38 cellular contexts compared by ENCODE assay signal in genomic region chr5:79136618-79137017, GRCh38. TPM values are rescaled to one million over a fixed set of nuclear protein-coding genes. Genes with fewer than 3 reads are reported as not detected.
"Had no signal": no experiment of that assay in that cellular context is flagged by ENCODE, and none has a peak within 500 bp of the region (broad histone marks: within the 10 kb centered on the region; RNA-seq: fewer than 3 reads in every experiment).

No MANE protein-coding gene starts in this region.

- H3K36me3 ChIP-seq: brain microvascular endothelial cell, WERI-Rb-1 had no signal

- H3K36me3 Mint-ChIP-seq: activated CD8-positive, alpha-beta memory T cell treated with anti-CD3 and anti-CD28 coated beads, Interleukin-2, amount 10 ng/mL, durations not matched to agents 7 days and 5 days; activated naive CD8-positive, alpha-beta T cell treated with anti-CD3 and anti-CD28 coated beads for 36 hours had no signal

- H2AFZ ChIP-seq: PC-9 had no signal

- H3K9me3 Mint-ChIP-seq: activated CD4-positive, alpha-beta memory T cell treated with anti-CD3 and anti-CD28 coated beads, Interleukin-2, amount 10 ng/mL, durations not matched to agents 7 days and 5 days; activated naive CD8-positive, alpha-beta T cell treated with anti-CD3 and anti-CD28 coated beads for 36 hours; activated T-helper 17 cell treated with anti-CD3 and anti-CD28 coated beads, Interleukin-2, amount 50 U/mL, for 72 hours had no signal

- H3K4me2 ChIP-seq: PC-9 had no signal

- H3K27me3 Mint-ChIP-seq: activated CD4-positive, alpha-beta memory T cell treated with anti-CD3 and anti-CD28 coated beads, Interleukin-2, amount 10 ng/mL, durations not matched to agents 7 days and 5 days had no signal

- H3K27ac Mint-ChIP-seq: activated CD4-positive, alpha-beta memory T cell treated with anti-CD3 and anti-CD28 coated beads, Interleukin-2, amount 10 ng/mL, durations not matched to agents 7 days and 5 days; activated CD8-positive, alpha-beta memory T cell treated with anti-CD3 and anti-CD28 coated beads, Interleukin-2, amount 10 ng/mL, durations not matched to agents 7 days and 5 days; activated naive CD8-positive, alpha-beta T cell treated with anti-CD3 and anti-CD28 coated beads for 36 hours; activated T-cell treated with anti-CD3 and anti-CD28 coated beads, Interleukin-2, amount 50 U/mL, for 72 hours; activated T-helper 17 cell treated with anti-CD3 and anti-CD28 coated beads, Interleukin-2, amount 50 U/mL, for 72 hours had no signal

- H3K4me3 Mint-ChIP-seq: activated CD4-positive, alpha-beta memory T cell treated with anti-CD3 and anti-CD28 coated beads, Interleukin-2, amount 10 ng/mL, durations not matched to agents 7 days and 5 days; activated CD8-positive, alpha-beta memory T cell treated with anti-CD3 and anti-CD28 coated beads, Interleukin-2, amount 10 ng/mL, durations not matched to agents 7 days and 5 days; activated naive CD8-positive, alpha-beta T cell treated with anti-CD3 and anti-CD28 coated beads for 36 hours; activated T-cell treated with anti-CD3 and anti-CD28 coated beads, Interleukin-2, amount 50 U/mL, for 72 hours; activated T-helper 17 cell treated with anti-CD3 and anti-CD28 coated beads, Interleukin-2, amount 50 U/mL, for 72 hours had no signal

- H3K4me3 ChIP-seq: PC-9 had no signal

- H3K27me3 ChIP-seq: brain microvascular endothelial cell had no signal

- DNase-seq: activated CD4-positive, alpha-beta memory T cell treated with anti-CD3 and anti-CD28 coated beads, Interleukin-2, amount 10 ng/mL, durations not matched to agents 7 days and 5 days; activated CD4-positive, alpha-beta T cell treated with anti-CD3 and anti-CD28 coated beads for 1 hour; activated CD4-positive, alpha-beta T cell treated with anti-CD3 and anti-CD28 coated beads for 48 hours; activated CD4-positive, CD25-positive, alpha-beta regulatory T cell; activated CD8-positive, alpha-beta memory T cell treated with anti-CD3 and anti-CD28 coated beads for 24 hours; activated CD8-positive, alpha-beta memory T cell treated with anti-CD3 and anti-CD28 coated beads, Interleukin-2, amount 10 ng/mL, durations not matched to agents 7 days and 5 days; activated effector memory CD4-positive, alpha-beta T cell treated with anti-CD3 and anti-CD28 coated beads, Interleukin-2, amount 50 U/mL, for 16 hours; activated naive CD4-positive, alpha-beta T cell; activated naive CD4-positive, alpha-beta T cell treated with anti-CD3 and anti-CD28 coated beads, Interleukin-2, amount 50 U/mL, for 16 hours; activated naive CD8-positive, alpha-beta T cell treated with anti-CD3 and anti-CD28 coated beads for 36 hours; activated T-cell treated with anti-CD3 and anti-CD28 coated beads, Interleukin-2, amount 50 U/mL, for 1 hour; activated T-cell treated with anti-CD3 and anti-CD28 coated beads, Interleukin-2, amount 50 U/mL, for 72 hours; amniotic stem cell; aorta; brain microvascular endothelial cell; central memory CD4-positive, alpha-beta T cell; Karpas-422; NCI-H1048; NCI-H1105 treated with DMSO at 0.1 percent for 48 hours; NCI-H1436; NCI-H1694; NCI-H2029; NCI-H510A; NCI-H526; NCI-H748 treated with DMSO at 0.1 percent for 48 hours; PC-9; SIG-M5; SW 1271; T1000; WERI-Rb-1 had no signal

- H3K27ac ChIP-seq: brain microvascular endothelial cell, PC-9, RWPE1, WERI-Rb-1 had no signal

- ATAC-seq: activated CD8-positive, alpha-beta memory T cell treated with anti-CD3 and anti-CD28 coated beads, Interleukin-2, amount 10 ng/mL, durations not matched to agents 7 days and 5 days; Right ventricle myocardium inferior had no signal

RNA-seq across cellular contexts. Expression of gene BHMT, which starts 25.0 kb away (rescaled TPM):
- total RNA-seq: activated CD4-positive, alpha-beta memory T cell treated with anti-CD3 and anti-CD28 coated beads, Interleukin-2, amount 10 ng/mL, durations not matched to agents 7 days and 5 days; activated CD8-positive, alpha-beta memory T cell treated with anti-CD3 and anti-CD28 coated beads, Interleukin-2, amount 10 ng/mL, durations not matched to agents 7 days and 5 days; activated naive CD8-positive, alpha-beta T cell treated with anti-CD3 and anti-CD28 coated beads for 36 hours; activated T-cell treated with anti-CD3 and anti-CD28 coated beads, Interleukin-2, amount 50 U/mL, for 72 hours; activated T-helper 17 cell treated with anti-CD3 and anti-CD28 coated beads, Interleukin-2, amount 50 U/mL, for 72 hours; MCF 10A; OCI-LY7; PC-9; Right ventricle myocardium inferior; SK-MEL-5; T-helper 1 cell treated with Interleukin-12 subunit alpha and Interleukin-12 subunit beta and Interleukin-4 antibody, amounts not matched to agents 30 ng/mL and 1 ng/mL, for 36 hours; T-helper 2 cell treated with Interferon-gamma antibody and Interleukin-4, amounts not matched to agents 100 ng/mL and 5 ng/mL, for 36 hours had no signal
